ENCODE assay signal across 11 cellular contexts in the genomic region with DNA sequence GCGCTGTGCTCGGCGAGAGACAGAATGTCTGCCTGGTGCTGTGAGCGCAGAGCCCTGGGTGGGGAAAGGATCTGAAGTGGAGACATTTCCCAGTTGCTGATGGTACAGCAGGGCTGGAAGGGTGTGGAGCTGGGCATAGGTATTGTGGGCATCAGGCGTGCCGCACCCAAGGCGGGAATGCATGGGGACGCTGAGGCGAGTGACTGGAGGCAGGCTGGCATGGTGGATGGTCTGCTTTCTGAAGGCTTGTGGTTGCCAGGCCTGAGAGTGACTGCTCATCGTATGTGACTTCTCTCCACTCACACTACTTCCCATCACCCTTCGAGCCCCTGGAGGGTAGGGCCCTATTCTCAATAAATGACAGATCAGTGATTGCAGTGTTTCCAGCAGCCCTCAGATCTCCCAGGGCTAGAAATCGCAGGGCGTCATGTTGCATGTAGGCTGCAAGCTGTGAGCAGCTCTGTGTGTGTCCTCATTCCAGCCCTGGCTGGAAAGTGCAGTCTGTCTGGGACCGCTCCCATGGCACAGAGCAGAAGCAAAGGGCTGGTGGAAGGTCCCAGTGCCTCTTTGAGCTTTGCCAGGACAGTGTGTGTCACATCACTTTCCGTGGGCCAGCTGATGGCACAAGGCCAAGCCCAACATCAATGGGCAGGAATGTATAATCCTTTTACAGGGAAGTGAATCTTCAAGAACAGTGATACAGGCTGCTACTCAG.
A peak's percentile ranks its signal among the peaks of the same experiment; 100 is the strongest.
DNase-seq lines count a peak whose midpoint lies in the region; ATAC-seq and TF ChIP-seq lines count a peak whose summit lies in the region.
"Had no signal": no experiment of that assay in that cellular context is flagged by ENCODE, and none has a peak within 500 bp of the region (broad histone marks: within the 10 kb centered on the region; RNA-seq: fewer than 3 reads in every experiment).

No MANE protein-coding gene starts in this region.

- H3K36me3 ChIP-seq in A673 (ENCODE audit: insufficient read depth, low read length, poor library complexity, severe bottlenecking): no peaks in the 10 kb centered on the region
- H3K36me3 ChIP-seq: cardiac muscle cell had no signal

- TF ChIP-seq CTCF in A673 (conservative IDR thresholded peaks at IDR 0.05; ENCODE audit: low read depth, low read length): no peak

- CTCF ChIA-PET in A673 (lab: Charles Lee): interaction anchor here (0.6 kb wide), 1 partner anchor 267 kb away, joined by 10 read pairs; no protein-coding TSS in a partner anchor

- peak overlapping the region; percentile 13 for H3K4me3 ChIP-seq in A673 (ENCODE audit: low read depth, low read length, poor library complexity, severe bottlenecking)
- H3K4me3 ChIP-seq: cardiac muscle cell had no signal

- POLR2A ChIA-PET in A673 (lab: Charles Lee; ENCODE audit: low non-redundant PET): no interaction called here

- ATAC-seq in HG03045 (IDR thresholded peaks at IDR 0.05; ENCODE audit: unreplicated experiment): no peak
- ATAC-seq in HG03095 (IDR thresholded peaks at IDR 0.05; ENCODE audit: unreplicated experiment): no peak
- ATAC-seq: naive thymus-derived CD4-positive, alpha-beta T cell; T-helper 17 cell had no signal

- no TSS peak for BruUV-seq in A673 (replicated peaks; lab: Mats Ljungman, UMichigan)

- peak overlapping the region; percentile 66 for H3K27ac ChIP-seq in A673 (ENCODE audit: low read depth, low read length, poor library complexity, severe bottlenecking)
- H3K27ac ChIP-seq: cardiac muscle cell had no signal

- peaks cover 32% of the 10 kb centered on the region for H3K4me1 ChIP-seq in A673 (ENCODE audit: insufficient read depth, low read length, poor library complexity, severe bottlenecking)

- H3K9me3 ChIP-seq in A673 (ENCODE audit: low read depth, low read length, poor library complexity, severe bottlenecking): peaks cover 4% of the 10 kb centered on the region

- DNase-seq in A673 (ENCODE audit: low spot score) (peak; percentile 85), LHCN-M2 (ENCODE audit: low read depth) (peak; percentile 82), dermis microvascular lymphatic vessel endothelial cell (ENCODE audit: low read depth in 2 of 2) (peak; percentile 16 to 59), mucosa of gallbladder (ENCODE audit: low spot score) (peak; percentile 69), SHP77 treated with DMSO at 0.1 percent for 48 hours (lab: John Stamatoyannopoulos, UW) (no peak)
- DNase-seq in activated effector memory CD4-positive, alpha-beta T cell treated with anti-CD3 and anti-CD28 coated beads, Interleukin-2, amount 50 U/mL, for 16 hours: no peak
- DNase-seq: naive thymus-derived CD4-positive, alpha-beta T cell; T-helper 17 cell had no signal

- intact Hi-C loops in A673 (cut with micrococcal nuclease; ENCODE audit: unreplicated experiment): no loop called here

- H3K27me3 ChIP-seq in A673 (replicated peaks; ENCODE audit: insufficient read depth, low read depth, low read length, poor library complexity): no peaks in the 10 kb centered on the region
- H3K27me3 ChIP-seq: cardiac muscle cell had no signal

Comparison
In these comparisons a context has a peak if more than half of its experiments do, and no peak if none do; other contexts are left out.
1. DNase-seq: peak in A673 (single experiment), LHCN-M2 (single experiment), dermis microvascular lymphatic vessel endothelial cell (2 of 2) and mucosa of gallbladder (single experiment); none in activated effector memory CD4-positive, alpha-beta T cell treated with anti-CD3 and anti-CD28 coated beads, Interleukin-2, amount 50 U/mL, for 16 hours (single experiment) and SHP77 treated with DMSO at 0.1 percent for 48 hours (single experiment).